Comparison of ENCODE assay signal across 24 cellular contexts in the genomic region with DNA sequence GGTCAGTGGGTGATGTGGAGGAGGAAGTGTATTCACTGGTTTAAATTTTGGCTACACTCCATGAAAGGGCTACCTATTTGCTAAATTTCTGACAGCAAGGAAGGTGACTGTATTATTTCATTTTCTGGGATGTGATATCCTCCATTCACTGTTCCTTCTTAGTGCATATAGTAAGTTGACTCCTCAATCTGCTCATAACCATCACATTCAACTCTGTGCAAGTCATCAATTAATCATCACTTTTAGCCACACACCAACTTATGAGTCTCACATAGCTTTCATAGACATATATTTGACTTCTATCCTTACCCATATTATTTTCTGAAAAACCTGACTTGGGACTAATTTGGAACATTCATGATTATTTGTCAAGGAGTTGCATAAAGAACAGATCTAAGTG. TPM values are rescaled to one million over a fixed set of nuclear protein-coding genes. Genes with fewer than 3 reads are reported as not detected.
DNase-seq lines count a peak whose midpoint lies in the region; ATAC-seq, FAIRE-seq and TF ChIP-seq lines count a peak whose summit lies in the region.
"Had no signal": no experiment of that assay in that cellular context is flagged by ENCODE, and none has a peak within 500 bp of the region (broad histone marks: within the 10 kb centered on the region; RNA-seq: fewer than 3 reads in every experiment).

No MANE protein-coding gene starts in this region.

- no peak overlapping the region for H2BK20ac ChIP-seq in IMR-90 (ENCODE audit: low read depth, low read length)

- H3K27ac Mint-ChIP-seq in astrocyte (ENCODE audit: unreplicated experiment): no peak overlapping the region
- H3K27ac Mint-ChIP-seq: B cell; CD4-positive, CD25-positive, alpha-beta regulatory T cell; HFFc6 had no signal

- H3K4me3 Mint-ChIP-seq in astrocyte (ENCODE audit: unreplicated experiment): no peak overlapping the region
- H3K4me3 Mint-ChIP-seq: B cell; CD4-positive, CD25-positive, alpha-beta regulatory T cell; HFFc6 had no signal

- H3K14ac ChIP-seq in IMR-90 (replicated peaks; ENCODE audit: low read depth, low read length): no peak overlapping the region

- H3K27ac ChIP-seq in IMR-90 (ENCODE audit: insufficient read depth, low read length): no peak overlapping the region
- no peak overlapping the region for H3K27ac ChIP-seq in astrocyte (ENCODE audit: low read depth, low read length)
- peak overlapping the region; percentile 83 for H3K27ac ChIP-seq in neural cell (ENCODE audit: low read length)
- H3K27ac ChIP-seq in coronary artery: no peak overlapping the region

- H2AFZ ChIP-seq in IMR-90 (replicated peaks; ENCODE audit: low read length, poor library complexity) (no peak overlapping the region), astrocyte (ENCODE audit: low read depth, low read length) (no peak overlapping the region), neural cell (ENCODE audit: low read depth, low read length) (no peak overlapping the region)

- H3K27me3 ChIP-seq in IMR-90 (ENCODE audit: control insufficient read depth, insufficient read depth, low read length): no peaks in the 10 kb centered on the region
- no peaks in the 10 kb centered on the region for H3K27me3 ChIP-seq in astrocyte (ENCODE audit: insufficient read depth, low read length)
- H3K27me3 ChIP-seq in neural cell (ENCODE audit: insufficient read depth, low read depth, low read length): no peaks in the 10 kb centered on the region
- H3K27me3 ChIP-seq: MG63 had no signal

- no peaks in the 10 kb centered on the region for H3K9me1 ChIP-seq in IMR-90 (ENCODE audit: insufficient read depth, low read length)

- TF ChIP-seq CTCF in IMR-90 (conservative IDR thresholded peaks at IDR 0.05; ENCODE audit: low read depth, low read length): no peak
- no peak for TF ChIP-seq CTCF in astrocyte (IDR thresholded peaks at IDR 0.05; ENCODE audit: insufficient read depth, low read depth, low read length)
- TF ChIP-seq CTCF in neural cell (IDR thresholded peaks at IDR 0.05; ENCODE audit: poor library complexity, severe bottlenecking): no peak
- TF ChIP-seq CTCF in coronary artery (IDR thresholded peaks at IDR 0.05): no peak

- POLR2A ChIA-PET in IMR-90 (lab: Charles Lee; ENCODE audit: unreplicated experiment): no interaction called here

- TF ChIP-seq EP300 in neural cell (conservative IDR thresholded peaks at IDR 0.05; ENCODE audit: poor library complexity, severe bottlenecking): no peak

- H3K79me2 ChIP-seq in astrocyte (ENCODE audit: insufficient read depth, low read length): no peaks in the 10 kb centered on the region
- H3K79me2 ChIP-seq in neural cell (replicated peaks; ENCODE audit: insufficient read depth, low read length): no peaks in the 10 kb centered on the region

- CTCF ChIA-PET in IMR-90 (lab: Yijun Ruan, JAX): no interaction called here

- no peak overlapping the region for H2AK9ac ChIP-seq in IMR-90 (replicated peaks; ENCODE audit: low read depth, low read length, poor library complexity)

- H3K9me3 ChIP-seq in IMR-90 (ENCODE audit: control insufficient read depth, insufficient read depth, low read length) (no peaks in the 10 kb centered on the region), astrocyte (ENCODE audit: insufficient read depth, low read depth, low read length) (no peaks in the 10 kb centered on the region), neural cell (ENCODE audit: low read length) (no peaks in the 10 kb centered on the region)
- H3K9me3 ChIP-seq: MG63 had no signal

- H3K4me1 ChIP-seq in IMR-90 (ENCODE audit: control insufficient read depth, insufficient read depth, low read length) (no peaks in the 10 kb centered on the region), astrocyte (ENCODE audit: insufficient read depth, low read length) (no peaks in the 10 kb centered on the region)

- H3K56ac ChIP-seq in IMR-90 (ENCODE audit: extremely low read depth, insufficient read depth, low read length): no peak overlapping the region

- no TSS peak for BruUV-seq in IMR-90 (replicated peaks; lab: Mats Ljungman, UMichigan)

- no peak overlapping the region for H3K4ac ChIP-seq in IMR-90 (ENCODE audit: low read depth, low read length)

- H3K4me3 ChIP-seq in IMR-90 (ENCODE audit: insufficient read depth, low read depth, low read length) (no peak overlapping the region), astrocyte (ENCODE audit: insufficient read depth, low read depth, low read length) (no peak overlapping the region), neural cell (ENCODE audit: low read length) (peak overlapping the region; percentile 48), coronary artery (no peak overlapping the region)
- H3K4me3 ChIP-seq: MG63 had no signal

- H3K4me2 ChIP-seq in IMR-90 (ENCODE audit: low read depth, low read length): no peak overlapping the region
- H3K4me2 ChIP-seq in astrocyte (ENCODE audit: low read length): no peak overlapping the region
- H3K4me2 ChIP-seq in neural cell (ENCODE audit: low read length): no peak overlapping the region

- H3K36me3 Mint-ChIP-seq in astrocyte (ENCODE audit: low read depth, unreplicated experiment): no peaks in the 10 kb centered on the region

- H2BK5ac ChIP-seq in IMR-90 (ENCODE audit: low read depth, low read length, poor library complexity, severe bottlenecking): no peak overlapping the region

- H4K20me1 ChIP-seq in IMR-90 (ENCODE audit: insufficient read depth, low read length): no peaks in the 10 kb centered on the region
- no peaks in the 10 kb centered on the region for H4K20me1 ChIP-seq in astrocyte (ENCODE audit: insufficient read depth, low read length)
- H4K20me1 ChIP-seq in neural cell (ENCODE audit: insufficient read depth): no peaks in the 10 kb centered on the region

- no peak for TF ChIP-seq POLR2A in IMR-90 (IDR thresholded peaks at IDR 0.05; ENCODE audit: low read depth, low read length)

- no peak overlapping the region for H2AK5ac ChIP-seq in IMR-90 (ENCODE audit: low read depth, low read length)

- peak; percentile 16 for DNase-seq in EL
- peak; percentile 28 for DNase-seq in IMR-90
- DNase-seq in astrocyte (ENCODE audit: low read depth): peak; percentile 12
- DNase-seq in activated CD4-positive, alpha-beta T cell treated with anti-CD3 and anti-CD28 coated beads for 1 hour: no peak
- DNase-seq in NCI-H1436 (lab: John Stamatoyannopoulos, UW): no peak
- no peak for DNase-seq in NCI-H2081 treated with DMSO at 0.1 percent for 48 hours (lab: John Stamatoyannopoulos, UW)
- DNase-seq in coronary artery (ENCODE audit: low spot score): no peak
- DNase-seq: CD4-positive, CD25-positive, alpha-beta regulatory T cell; COR-L47; HFFc6; MG63; NCI-H1092; NCI-H146; NCI-H2029 treated with DMSO at 0.1 percent for 48 hours; NCI-H2171 treated with DMSO at 0.1 percent for 48 hours; NCI-H446 treated with DMSO at 0.1 percent for 48 hours; NCI-H748 treated with DMSO at 0.1 percent for 48 hours; NK-92 treated with Interleukin-12 subunit alpha and Interleukin-12 subunit beta, amount 100 ng/mL, for 24 hours; Right ventricle myocardium superior had no signal

- ATAC-seq in IMR-90 (ENCODE audit: low read depth): no peak

- dilution Hi-C loops in IMR-90 (cut with HindIII; ENCODE audit: low sequenced_read_pairs, unreplicated experiment): no loop called here

- no peak overlapping the region for H4K8ac ChIP-seq in IMR-90 (ENCODE audit: low read depth in 2 of 2, low read length in 2 of 2)

- no peaks in the 10 kb centered on the region for H3K4me1 Mint-ChIP-seq in astrocyte (ENCODE audit: low read depth, unreplicated experiment)
- H3K4me1 Mint-ChIP-seq: B cell had no signal

- no peak overlapping the region for H2BK120ac ChIP-seq in IMR-90 (ENCODE audit: low read depth, low read length)

- no peak for FAIRE-seq in astrocyte (lab: Jason Lieb, UNC)
- FAIRE-seq: H1, RCC 7860 had no signal

- intact Hi-C loops in IMR-90 (cut with micrococcal nuclease): loop anchor here (5.0 to 10.0 kb wide), 2 partner anchors 266 to 512 kb away; no protein-coding TSS in a partner anchor

- no peaks in the 10 kb centered on the region for H3K9me2 ChIP-seq in neural cell (ENCODE audit: insufficient read depth, low read length)

- in situ Hi-C loops in IMR-90 (cut with MboI; ENCODE audit: low sequenced_read_pairs): no loop called here

- no peak overlapping the region; the same call in 1 of the 2 replicates for H3K18ac ChIP-seq in IMR-90 (ENCODE audit: low read depth, low read length)

- H4K5ac ChIP-seq in IMR-90 (ENCODE audit: low read depth, low read length): no peak overlapping the region

- H3K36me3 ChIP-seq in IMR-90 (ENCODE audit: control insufficient read depth, insufficient read depth, low read length): no peaks in the 10 kb centered on the region
- no peaks in the 10 kb centered on the region for H3K36me3 ChIP-seq in astrocyte (ENCODE audit: insufficient read depth, low read length)
- H3K36me3 ChIP-seq in neural cell (ENCODE audit: insufficient read depth, low read length): peaks cover 3% of the 10 kb centered on the region

- H3K9me3 Mint-ChIP-seq in astrocyte (ENCODE audit: unreplicated experiment): no peaks in the 10 kb centered on the region
- H3K9me3 Mint-ChIP-seq: CD4-positive, CD25-positive, alpha-beta regulatory T cell; HFFc6 had no signal

- H2BK15ac ChIP-seq in IMR-90 (ENCODE audit: low read depth, low read length): no peak overlapping the region

- H3F3A ChIP-seq in neural cell (ENCODE audit: insufficient read depth, low read length, poor library complexity, severe bottlenecking): no peaks in the 10 kb centered on the region

- no peak for TF ChIP-seq RAD21 in IMR-90 (IDR thresholded peaks at IDR 0.05; ENCODE audit: low read length)
- TF ChIP-seq RAD21 in neural cell (conservative IDR thresholded peaks at IDR 0.05): no peak

- H4K91ac ChIP-seq in IMR-90 (ENCODE audit: insufficient read depth, low read depth, low read length): no peak overlapping the region

- H3K23ac ChIP-seq in IMR-90 (ENCODE audit: low read depth, low read length): no peak overlapping the region

- H3K9ac ChIP-seq in IMR-90 (ENCODE audit: low read depth, low read length) (no peak overlapping the region), astrocyte (ENCODE audit: low read length) (no peak overlapping the region), neural cell (ENCODE audit: low read length) (no peak overlapping the region)

- H3K27me3 Mint-ChIP-seq in astrocyte (ENCODE audit: low read depth, unreplicated experiment): no peaks in the 10 kb centered on the region
- H3K27me3 Mint-ChIP-seq: B cell had no signal

- no peaks in the 10 kb centered on the region for H3K79me1 ChIP-seq in IMR-90 (ENCODE audit: low read depth in 1 of 2, low read length in 2 of 2)

RNA-seq across cellular contexts. Expression of a gene that starts 16.9 kb away (rescaled TPM):
- total RNA-seq in IMR-90 (2012; rRNA removed) (0.18 and 0.28 TPM in 2 replicates), astrocyte (not detected in 2 replicates)
- polyA plus RNA-seq in IMR-90 (2012; rRNA removed) (0.10 TPM in 2 replicates), neural cell (2.3 and 2.7 TPM in 2 replicates)
- 0.01 TPM in 2 replicates for polyA plus RNA-seq in IMR-90 (2012; cell fraction: cytosol; rRNA removed)
- polyA plus RNA-seq in IMR-90 (2012; cell fraction: nucleus; rRNA removed; ENCODE audit: low replicate concordance): 0.07 and 0.19 TPM in 2 replicates
- 1.4 and 1.5 TPM in 2 replicates for polyA minus RNA-seq in neural cell
- total RNA-seq: A172; CD4-positive, CD25-positive, alpha-beta regulatory T cell; H1 had no signal
- polyA plus RNA-seq: H1 had no signal

RNA-seq across cellular contexts. Expression of a gene that starts 47.2 kb away (rescaled TPM):
- 1.4 and 1.9 TPM in 2 replicates for total RNA-seq in IMR-90 (2012; rRNA removed)
- polyA plus RNA-seq in IMR-90 (2012; rRNA removed): 4.1 and 4.4 TPM in 2 replicates
- 5.0 and 5.7 TPM in 2 replicates for polyA plus RNA-seq in IMR-90 (2012; cell fraction: cytosol; rRNA removed)
- 11.6 and 17.6 TPM in 2 replicates for polyA plus RNA-seq in IMR-90 (2012; cell fraction: nucleus; rRNA removed; ENCODE audit: low replicate concordance)
- total RNA-seq in astrocyte: 3.9 and 4.0 TPM in 2 replicates
- polyA plus RNA-seq in neural cell: 4.6 and 9.1 TPM in 2 replicates
- polyA minus RNA-seq in neural cell: 13.5 and 13.9 TPM in 2 replicates

RNA-seq across cellular contexts. Expression of a gene that starts 47.2 kb away (rescaled TPM):
- total RNA-seq in IMR-90 (2012; rRNA removed) (11.5 and 16.9 TPM in 2 replicates), astrocyte (37.2 and 37.3 TPM in 2 replicates)
- polyA plus RNA-seq in IMR-90 (2012; rRNA removed) (8.2 and 11.4 TPM in 2 replicates), neural cell (50.3 and 69.6 TPM in 2 replicates)
- polyA plus RNA-seq in IMR-90 (2012; cell fraction: cytosol; rRNA removed): 0.73 and 0.97 TPM in 2 replicates
- 3.0 and 27.0 TPM in 2 replicates for polyA plus RNA-seq in IMR-90 (2012; cell fraction: nucleus; rRNA removed; ENCODE audit: low replicate concordance)
- polyA minus RNA-seq in neural cell: 75.8 and 77.2 TPM in 2 replicates

RNA-seq across cellular contexts. Expression of a gene that starts 57.7 kb away (rescaled TPM):
- total RNA-seq in IMR-90 (2012; rRNA removed) (10.4 and 30.8 TPM in 2 replicates), astrocyte (40.2 and 42.0 TPM in 2 replicates)
- polyA plus RNA-seq in IMR-90 (2012; rRNA removed) (16.7 TPM in 2 replicates), neural cell (28.7 and 45.0 TPM in 2 replicates)
- 0.91 and 1.6 TPM in 2 replicates for polyA plus RNA-seq in IMR-90 (2012; cell fraction: cytosol; rRNA removed)
- 0.77 and 12.7 TPM in 2 replicates for polyA plus RNA-seq in IMR-90 (2012; cell fraction: nucleus; rRNA removed; ENCODE audit: low replicate concordance)
- polyA minus RNA-seq in neural cell: 61.8 and 80.2 TPM in 2 replicates

Comparison
In these comparisons a context has a peak if more than half of its experiments do, and no peak if none do; other contexts are left out.
1. DNase-seq: peak in EL (single experiment), IMR-90 (single experiment) and astrocyte (single experiment); none in activated CD4-positive, alpha-beta T cell treated with anti-CD3 and anti-CD28 coated beads for 1 hour (single experiment), NCI-H1436 (single experiment), NCI-H2081 treated with DMSO at 0.1 percent for 48 hours (single experiment) and coronary artery (single experiment).